In the genomic region with DNA sequence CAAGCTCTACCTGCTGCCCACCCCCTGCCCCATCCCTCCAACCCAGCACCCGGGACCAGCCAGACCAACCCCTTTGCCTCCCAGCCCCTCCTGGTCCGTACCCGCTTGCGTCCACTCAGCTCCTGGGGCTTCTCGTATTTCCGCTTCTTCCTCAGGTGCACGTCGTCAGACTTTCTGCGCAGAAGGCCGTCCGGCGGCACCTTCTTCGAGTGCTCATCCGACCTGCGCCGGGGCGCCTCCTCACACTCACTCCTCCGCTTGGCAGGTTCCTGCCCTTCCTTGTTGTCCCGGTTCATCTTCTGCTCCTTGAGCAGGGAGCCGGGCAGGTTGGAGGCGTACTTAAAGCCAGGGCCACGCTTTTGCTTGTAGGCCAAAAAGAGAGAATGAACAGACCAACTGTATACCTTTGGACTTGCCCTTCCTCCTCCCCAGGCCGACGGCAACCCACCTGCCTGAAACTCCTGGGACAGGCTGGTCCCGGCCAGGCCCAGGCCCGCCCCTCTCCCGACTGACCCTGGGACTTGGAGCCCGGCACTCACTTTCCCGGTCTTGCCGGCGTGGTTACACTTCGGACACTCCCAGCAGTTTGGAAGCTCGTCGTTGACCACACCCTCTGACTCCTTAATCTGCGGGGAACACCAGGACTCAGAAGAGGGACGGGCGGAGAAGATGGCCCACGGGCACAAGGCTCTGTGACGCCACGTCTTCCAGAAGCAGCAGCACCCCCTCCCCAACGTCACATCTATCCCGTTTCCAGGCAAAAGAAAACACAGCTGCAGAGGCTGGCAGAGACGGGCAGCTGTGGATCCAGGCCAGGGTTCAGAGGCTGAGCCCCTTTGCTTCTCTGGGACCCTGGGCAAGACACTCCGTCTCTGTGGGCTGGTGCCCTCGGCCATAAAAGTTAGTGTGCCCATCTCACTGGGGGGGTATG, we compare ENCODE assay signal across 10 cellular contexts. TPM values are rescaled to one million over a fixed set of nuclear protein-coding genes. Genes with fewer than 3 reads are reported as not detected.
DNase-seq lines count a peak whose midpoint lies in the region; ATAC-seq and TF ChIP-seq lines count a peak whose summit lies in the region.
"Had no signal": no experiment of that assay in that cellular context is flagged by ENCODE, and none has a peak within 500 bp of the region (broad histone marks: within the 10 kb centered on the region; RNA-seq: fewer than 3 reads in every experiment).

No MANE protein-coding gene starts in this region.

- H3K36me3 ChIP-seq in HCT116 (ENCODE audit: control insufficient read depth in 1 of 2, insufficient read depth in 2 of 2, low read length in 2 of 2): peaks cover 11 to 12% of the 10 kb centered on the region in 2 experiments; a peak in 3 of 4 replicates
- H3K36me3 ChIP-seq in effector memory CD4-positive, alpha-beta T cell (ENCODE audit: control insufficient read depth, insufficient read depth, low read length): peaks cover 53% of the 10 kb centered on the region

- peaks cover 11% of the 10 kb centered on the region; the same call in 1 of the 2 replicates for H3K79me2 ChIP-seq in HCT116 (ENCODE audit: insufficient read depth, low read length)

- H3K9me3 ChIP-seq in HCT116 (ENCODE audit: control insufficient read depth in 1 of 2, insufficient read depth in 1 of 2, low read depth in 1 of 2, low read length in 2 of 2): no peaks in the 10 kb centered on the region
- no peaks in the 10 kb centered on the region for H3K9me3 ChIP-seq in effector memory CD4-positive, alpha-beta T cell (ENCODE audit: control insufficient read depth, low read length)
- H3K9me3 ChIP-seq: left ventricle myocardium inferior had no signal

- ATAC-seq in HCT116: no peak
- no peak for ATAC-seq in stimulated activated naive B cell treated with anti-CD40 and anti-IgM and Interleukin-4, amounts not matched to agents 10 μg/mL and 1 μg/mL and 100 μg/mL, for 72 hours (replicated peaks)
- no peak for ATAC-seq in natural killer cell treated with Interleukin-12 subunit alpha and Interleukin-12 subunit beta and Interleukin-15 and Interleukin-18, amount 100 ng/mL, for 72 hours

- H3K9me3 Mint-ChIP-seq in stimulated activated naive B cell treated with anti-CD40 and anti-IgM and Interleukin-4, amounts not matched to agents 10 μg/mL and 1 μg/mL and 100 μg/mL, for 72 hours: no peaks in the 10 kb centered on the region
- no peaks in the 10 kb centered on the region for H3K9me3 Mint-ChIP-seq in natural killer cell treated with Interleukin-12 subunit alpha and Interleukin-12 subunit beta and Interleukin-15 and Interleukin-18, amount 100 ng/mL, for 72 hours
- H3K9me3 Mint-ChIP-seq: CD8-positive, alpha-beta T cell; nephron had no signal

- peaks cover 0 to 3% of the 10 kb centered on the region in 2 experiments; a peak in 1 of 4 replicates for H3K4me1 ChIP-seq in HCT116 (ENCODE audit: control insufficient read depth in 1 of 2, insufficient read depth in 2 of 2, low read length in 2 of 2)
- no peaks in the 10 kb centered on the region for H3K4me1 ChIP-seq in effector memory CD4-positive, alpha-beta T cell (ENCODE audit: control insufficient read depth, insufficient read depth, low read length, poor library complexity, severe bottlenecking)

- H3K27ac ChIP-seq in HCT116 (ENCODE audit: low read depth, low read length) (no peak overlapping the region), angular gyrus (ENCODE audit: low read depth, low read length) (peak overlapping the region; percentile 71)
- no peak overlapping the region for H3K27ac ChIP-seq in effector memory CD4-positive, alpha-beta T cell (ENCODE audit: insufficient read depth, low read length, poor library complexity, severe bottlenecking)
- H3K27ac ChIP-seq: left ventricle myocardium inferior had no signal

- no peaks in the 10 kb centered on the region for H4K20me1 ChIP-seq in HCT116 (ENCODE audit: insufficient read depth)

- POLR2A ChIA-PET in HCT116 (lab: Charles Lee): interaction anchor here (1.0 kb wide), 1 partner anchor 44 kb away, joined by 4 read pairs; a partner anchor contains a TSS

- no peak overlapping the region for H2AFZ ChIP-seq in HCT116 (ENCODE audit: low read depth, low read length, poor library complexity, severe bottlenecking)

- TF ChIP-seq POLR2A in HCT116 (IDR thresholded peaks at IDR 0.05; ENCODE audit: borderline replicate concordance, extremely low read depth, insufficient read depth, insufficient read length): no peak

- intact Hi-C loops in HCT116 (cut with micrococcal nuclease): loop anchor here (1.0 to 5.0 kb wide), 2 partner anchors 110 to 382 kb away; no protein-coding TSS in a partner anchor

- H3K9ac ChIP-seq in HCT116 (ENCODE audit: low read length): no peak overlapping the region

- H3K27ac Mint-ChIP-seq in stimulated activated naive B cell treated with anti-CD40 and anti-IgM and Interleukin-4, amounts not matched to agents 10 μg/mL and 1 μg/mL and 100 μg/mL, for 72 hours: peak overlapping the region; percentile 20
- no peak overlapping the region for H3K27ac Mint-ChIP-seq in natural killer cell treated with Interleukin-12 subunit alpha and Interleukin-12 subunit beta and Interleukin-15 and Interleukin-18, amount 100 ng/mL, for 72 hours
- H3K27ac Mint-ChIP-seq: nephron had no signal

- no peak for DNase-seq in HCT116 (ENCODE audit: low read depth, low spot score)
- DNase-seq in midbrain (lab: John Stamatoyannopoulos, UW): peak; percentile 5
- DNase-seq in stimulated activated naive B cell treated with anti-CD40 and anti-IgM and Interleukin-4, amounts not matched to agents 10 μg/mL and 1 μg/mL and 100 μg/mL, for 72 hours: no peak
- DNase-seq in natural killer cell treated with Interleukin-12 subunit alpha and Interleukin-12 subunit beta and Interleukin-15 and Interleukin-18, amount 100 ng/mL, for 72 hours (ENCODE audit: low spot score): no peak
- DNase-seq in effector memory CD4-positive, alpha-beta T cell: no peak
- no peak for DNase-seq in NCI-H446 treated with DMSO at 0.1 percent for 48 hours (lab: John Stamatoyannopoulos, UW)

- H3K4me2 ChIP-seq in HCT116 (ENCODE audit: low read length): no peak overlapping the region

- no peak for TF ChIP-seq CTCF in HCT116 (IDR thresholded peaks at IDR 0.05 in 2 of 3, conservative IDR thresholded peaks at IDR 0.05 in 1 of 3; ENCODE audit: borderline replicate concordance in 1 of 3, insufficient read depth in 1 of 3, low read depth in 2 of 3, low read length in 2 of 3)

- H3K4me1 Mint-ChIP-seq in stimulated activated naive B cell treated with anti-CD40 and anti-IgM and Interleukin-4, amounts not matched to agents 10 μg/mL and 1 μg/mL and 100 μg/mL, for 72 hours: peaks cover 24% of the 10 kb centered on the region in 2 donors
- H3K4me1 Mint-ChIP-seq in natural killer cell treated with Interleukin-12 subunit alpha and Interleukin-12 subunit beta and Interleukin-15 and Interleukin-18, amount 100 ng/mL, for 72 hours (ENCODE audit: low read depth in 2 of 2): peaks cover 0 to 4% of the 10 kb centered on the region in 2 donors
- H3K4me1 Mint-ChIP-seq: nephron had no signal

- no peaks in the 10 kb centered on the region for H3K9me2 ChIP-seq in HCT116 (ENCODE audit: insufficient read depth)

- CTCF ChIA-PET in HCT116 (lab: Charles Lee): interaction anchor here (1.2 to 3.2 kb wide), 8 partner anchors 15 to 383 kb away, joined by 3 to 19 read pairs (median 5); no protein-coding TSS in a partner anchor

- BruUV-seq in HCT116 (replicated peaks; lab: Mats Ljungman, UMichigan): TSS peak; percentile 25

- H3K4me3 ChIP-seq in HCT116 (replicated peaks in 1 of 2; ENCODE audit: low read depth in 1 of 2, low read length in 2 of 2): no peak overlapping the region
- H3K4me3 ChIP-seq in effector memory CD4-positive, alpha-beta T cell (ENCODE audit: insufficient read depth, low read depth, low read length, poor library complexity, severe bottlenecking): no peak overlapping the region
- H3K4me3 ChIP-seq: left ventricle myocardium inferior had no signal

- no peak for TF ChIP-seq RAD21 in HCT116 (IDR thresholded peaks at IDR 0.05; ENCODE audit: low read depth)

- no peaks in the 10 kb centered on the region for H3K27me3 ChIP-seq in HCT116 (ENCODE audit: insufficient read depth, low read length)
- no peaks in the 10 kb centered on the region for H3K27me3 ChIP-seq in effector memory CD4-positive, alpha-beta T cell (replicated peaks; ENCODE audit: control insufficient read depth, insufficient read depth, low read length, poor library complexity, severe bottlenecking)

- H3K27me3 Mint-ChIP-seq in stimulated activated naive B cell treated with anti-CD40 and anti-IgM and Interleukin-4, amounts not matched to agents 10 μg/mL and 1 μg/mL and 100 μg/mL, for 72 hours: no peaks in the 10 kb centered on the region
- H3K27me3 Mint-ChIP-seq in natural killer cell treated with Interleukin-12 subunit alpha and Interleukin-12 subunit beta and Interleukin-15 and Interleukin-18, amount 100 ng/mL, for 72 hours: no peaks in the 10 kb centered on the region

- peaks cover 51 to 56% of the 10 kb centered on the region in 2 donors for H3K36me3 Mint-ChIP-seq in stimulated activated naive B cell treated with anti-CD40 and anti-IgM and Interleukin-4, amounts not matched to agents 10 μg/mL and 1 μg/mL and 100 μg/mL, for 72 hours
- H3K36me3 Mint-ChIP-seq in natural killer cell treated with Interleukin-12 subunit alpha and Interleukin-12 subunit beta and Interleukin-15 and Interleukin-18, amount 100 ng/mL, for 72 hours: no peaks in the 10 kb centered on the region

- peak overlapping the region in 1 of 2 donors; percentile 29 for H3K4me3 Mint-ChIP-seq in stimulated activated naive B cell treated with anti-CD40 and anti-IgM and Interleukin-4, amounts not matched to agents 10 μg/mL and 1 μg/mL and 100 μg/mL, for 72 hours
- no peak overlapping the region for H3K4me3 Mint-ChIP-seq in natural killer cell treated with Interleukin-12 subunit alpha and Interleukin-12 subunit beta and Interleukin-15 and Interleukin-18, amount 100 ng/mL, for 72 hours
- H3K4me3 Mint-ChIP-seq: CD8-positive, alpha-beta T cell; nephron had no signal

- RAD21 ChIA-PET in HCT116 (lab: Charles Lee; ENCODE audit: low non-redundant PET in 1 of 2, low total read pairs in 2 of 2, uncharacterized antibody in 2 of 2, unreplicated experiment in 2 of 2): no interaction called here

TF ChIP-seq in HCT116, 20 proteins besides CTCF, POLR2A, EP300 and RAD21 (continues in another document):
- no peak for TF ChIP-seq ZFX (IDR thresholded peaks at IDR 0.05)
- no peak for TF ChIP-seq SIN3A (IDR thresholded peaks at IDR 0.05; ENCODE audit: low read depth)
- TF ChIP-seq EZH2 (IDR thresholded peaks at IDR 0.05): no peak
- TF ChIP-seq YY1 (IDR thresholded peaks at IDR 0.05; ENCODE audit: extremely low read depth, insufficient replicate concordance, low read depth, low read length): no peak
- no peak for TF ChIP-seq FOSL1 (IDR thresholded peaks at IDR 0.05; ENCODE audit: low read depth)
- TF ChIP-seq CBX3 (IDR thresholded peaks at IDR 0.05; ENCODE audit: low read depth): no peak
- TF ChIP-seq ZNF274 (IDR thresholded peaks at IDR 0.05; ENCODE audit: low read depth, low read length): no peak
- no peak for TF ChIP-seq TCF7L2 (IDR thresholded peaks at IDR 0.05; ENCODE audit: borderline replicate concordance, extremely low read depth, insufficient read depth, insufficient read length)
- TF ChIP-seq CEBPB (IDR thresholded peaks at IDR 0.05; ENCODE audit: low read depth): no peak

RNA-seq across cellular contexts. Expression of a gene that starts 44.3 kb away (rescaled TPM):
- 47.8 TPM for total RNA-seq in HCT116 (2021; ENCODE audit: unreplicated experiment)
- polyA plus RNA-seq in HCT116 (2012): 73.3 and 74.2 TPM in 2 replicates
- total RNA-seq in natural killer cell treated with Interleukin-12 subunit alpha and Interleukin-12 subunit beta and Interleukin-15 and Interleukin-18, amount 100 ng/mL, for 72 hours: 100 to 1,000 TPM in 1 of 2 donors, 10 to 100 TPM in 1; 85.4 to 149 TPM
